1 cellular context compared by ENCODE assay signal in genomic region chr14:96100171-96101064, GRCh38.
TF ChIP-seq lines count a peak whose summit lies in the region.

No MANE protein-coding gene starts in this region.

TF ChIP-seq in K562, 482 proteins besides CTCF, POLR2A, EP300 and RAD21 (continued from another document):
- TF ChIP-seq BHLHE40 (IDR thresholded peaks at IDR 0.05; ENCODE audit: low read length): peak; percentile 45
- TF ChIP-seq ZFP30 (CRISPR knock-in tag; IDR thresholded peaks at IDR 0.05; ENCODE audit: borderline replicate concordance): no peak
- TF ChIP-seq KLF16 (IDR thresholded peaks at IDR 0.05): peak; percentile 43; the same call in 1 of the 2 replicates
- peak; percentile 50 for TF ChIP-seq L3MBTL2 (IDR thresholded peaks at IDR 0.05)
- TF ChIP-seq RAD51 (IDR thresholded peaks at IDR 0.05; ENCODE audit: borderline replicate concordance, low read depth): peak; percentile 57; the same call in 1 of the 2 replicates
- TF ChIP-seq USF2 (CRISPR knock-in tag; IDR thresholded peaks at IDR 0.05): peak; percentile 59
- TF ChIP-seq NELFE (IDR thresholded peaks at IDR 0.05; ENCODE audit: insufficient read depth, insufficient read length): no peak
- TF ChIP-seq STAG1 (CRISPR knock-in tag; IDR thresholded peaks at IDR 0.05; ENCODE audit: borderline replicate concordance): peak; percentile 36; the same call in 1 of the 2 replicates
- no peak for TF ChIP-seq SIRT6 (IDR thresholded peaks at IDR 0.05; ENCODE audit: low read depth, low read length)
- peak; percentile 76 for TF ChIP-seq SMC3 (conservative IDR thresholded peaks at IDR 0.05; ENCODE audit: insufficient read depth, low read depth, low read length)
- no peak for TF ChIP-seq KLF10 (CRISPR knock-in tag; IDR thresholded peaks at IDR 0.05)
- no peak for TF ChIP-seq COPS2 (conservative IDR thresholded peaks at IDR 0.05)
- peak; percentile 26; the same call in 1 of the 2 replicates for TF ChIP-seq PKNOX1 (IDR thresholded peaks at IDR 0.05)
- peak; percentile 89 for TF ChIP-seq ZNF263 (CRISPR knock-in tag; IDR thresholded peaks at IDR 0.05; ENCODE audit: borderline replicate concordance)
- peak; percentile 23 for TF ChIP-seq CTCFL (IDR thresholded peaks at IDR 0.05; ENCODE audit: borderline replicate concordance, insufficient read depth, low read depth, low read length, poor library complexity, severe bottlenecking)
